In the genomic region with DNA sequence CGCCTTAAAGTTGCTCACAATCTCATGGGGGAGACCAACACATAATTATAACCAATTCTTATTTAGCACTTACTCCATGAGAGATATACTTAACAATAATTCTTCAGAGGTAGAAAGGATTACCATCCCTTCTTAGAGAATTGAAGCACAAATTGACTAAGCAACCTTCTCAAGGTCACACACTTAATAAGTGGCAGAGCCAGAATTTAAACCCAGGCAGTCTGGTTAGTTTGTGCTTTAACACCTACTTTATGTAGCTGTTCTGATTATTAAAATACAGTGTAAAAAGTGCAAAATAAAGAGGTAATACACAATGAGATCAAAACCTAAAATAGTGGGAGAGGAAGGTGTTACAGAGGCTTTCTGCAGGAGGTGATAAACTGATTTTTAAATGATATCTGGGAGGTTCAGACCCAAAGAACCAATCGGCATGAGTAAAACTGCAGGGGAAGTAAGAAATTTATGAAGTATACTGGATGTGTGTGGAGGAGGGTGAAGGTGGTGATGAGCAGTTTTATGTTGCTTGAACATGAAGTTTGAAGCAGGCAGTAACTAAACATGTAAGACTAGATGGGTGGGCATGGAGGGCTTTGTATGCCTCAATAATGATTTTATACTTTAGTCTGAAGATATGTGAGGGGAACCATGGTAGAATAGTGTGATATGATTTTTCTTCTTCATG, we compare ENCODE assay signal across 1 cellular context.
TF ChIP-seq lines count a peak whose summit lies in the region.

No MANE protein-coding gene starts in this region.

TF ChIP-seq in HEK293, 187 proteins besides CTCF, POLR2A, EP300 and RAD21 (continued from another document):
- TF ChIP-seq, protein P1, sequence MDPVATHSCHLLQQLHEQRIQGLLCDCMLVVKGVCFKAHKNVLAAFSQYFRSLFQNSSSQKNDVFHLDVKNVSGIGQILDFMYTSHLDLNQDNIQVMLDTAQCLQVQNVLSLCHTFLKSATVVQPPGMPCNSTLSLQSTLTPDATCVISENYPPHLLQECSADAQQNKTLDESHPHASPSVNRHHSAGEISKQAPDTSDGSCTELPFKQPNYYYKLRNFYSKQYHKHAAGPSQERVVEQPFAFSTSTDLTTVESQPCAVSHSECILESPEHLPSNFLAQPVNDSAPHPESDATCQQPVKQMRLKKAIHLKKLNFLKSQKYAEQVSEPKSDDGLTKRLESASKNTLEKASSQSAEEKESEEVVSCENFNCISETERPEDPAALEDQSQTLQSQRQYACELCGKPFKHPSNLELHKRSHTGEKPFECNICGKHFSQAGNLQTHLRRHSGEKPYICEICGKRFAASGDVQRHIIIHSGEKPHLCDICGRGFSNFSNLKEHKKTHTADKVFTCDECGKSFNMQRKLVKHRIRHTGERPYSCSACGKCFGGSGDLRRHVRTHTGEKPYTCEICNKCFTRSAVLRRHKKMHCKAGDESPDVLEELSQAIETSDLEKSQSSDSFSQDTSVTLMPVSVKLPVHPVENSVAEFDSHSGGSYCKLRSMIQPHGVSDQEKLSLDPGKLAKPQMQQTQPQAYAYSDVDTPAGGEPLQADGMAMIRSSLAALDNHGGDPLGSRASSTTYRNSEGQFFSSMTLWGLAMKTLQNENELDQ (tag by site-specific recombination; IDR thresholded peaks at IDR 0.05; ENCODE audit: low read depth) = no peak
- TF ChIP-seq ZNF221 (tag by site-specific recombination; IDR thresholded peaks at IDR 0.05; ENCODE audit: borderline replicate concordance) (no peak), ZFHX2 (tag by site-specific recombination; conservative IDR thresholded peaks at IDR 0.05) (peak; percentile 58), SETDB1 (IDR thresholded peaks at IDR 0.05; ENCODE audit: insufficient read length, low read length) (no peak), ZNF274 (IDR thresholded peaks at IDR 0.05; ENCODE audit: low read length) (no peak), ZNF274 (tag by site-specific recombination; IDR thresholded peaks at IDR 0.05; ENCODE audit: borderline replicate concordance) (no peak)
- TF ChIP-seq, protein P2, sequence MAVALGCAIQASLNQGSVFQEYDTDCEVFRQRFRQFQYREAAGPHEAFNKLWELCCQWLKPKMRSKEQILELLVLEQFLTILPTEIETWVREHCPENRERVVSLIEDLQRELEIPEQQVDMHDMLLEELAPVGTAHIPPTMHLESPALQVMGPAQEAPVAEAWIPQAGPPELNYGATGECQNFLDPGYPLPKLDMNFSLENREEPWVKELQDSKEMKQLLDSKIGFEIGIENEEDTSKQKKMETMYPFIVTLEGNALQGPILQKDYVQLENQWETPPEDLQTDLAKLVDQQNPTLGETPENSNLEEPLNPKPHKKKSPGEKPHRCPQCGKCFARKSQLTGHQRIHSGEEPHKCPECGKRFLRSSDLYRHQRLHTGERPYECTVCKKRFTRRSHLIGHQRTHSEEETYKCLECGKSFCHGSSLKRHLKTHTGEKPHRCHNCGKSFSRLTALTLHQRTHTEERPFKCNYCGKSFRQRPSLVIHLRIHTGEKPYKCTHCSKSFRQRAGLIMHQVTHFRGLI (tag by site-specific recombination; IDR thresholded peaks at IDR 0.05) = no peak
